28 cellular contexts compared by ENCODE assay signal in genomic region chr6:51854347-51854746, GRCh38.
"Had no signal": no experiment of that assay in that cellular context is flagged by ENCODE, and none has a peak within 500 bp of the region (broad histone marks: within the 10 kb centered on the region; RNA-seq: fewer than 3 reads in every experiment).

No MANE protein-coding gene starts in this region.

- H3K27ac ChIP-seq: body of pancreas had no signal

- H3K4me3 ChIP-seq: body of pancreas had no signal

- H3K36me3 Mint-ChIP-seq: activated CD4-positive, alpha-beta memory T cell treated with anti-CD3 and anti-CD28 coated beads for 36 hours had no signal

- ATAC-seq: activated CD4-positive, alpha-beta T cell treated with anti-CD3 and anti-CD28 coated beads for 36 hours; activated CD8-positive, alpha-beta T cell treated with anti-CD3 and anti-CD28 coated beads, Interleukin-2, amount 10 ng/mL, durations not matched to agents 7 days and 5 days; activated T-cell treated with anti-CD3 and anti-CD28 coated beads, Interleukin-2, amount 50 U/mL, for 72 hours; body of pancreas; esophagus mucosa; T-helper 17 cell had no signal

- H3K9me3 ChIP-seq: body of pancreas had no signal

- H3K27ac Mint-ChIP-seq: activated CD4-positive, alpha-beta memory T cell treated with anti-CD3 and anti-CD28 coated beads for 36 hours; activated CD4-positive, alpha-beta T cell treated with anti-CD3 and anti-CD28 coated beads for 36 hours; activated CD4-positive, alpha-beta T cell treated with anti-CD3 and anti-CD28 coated beads, Interleukin-2, amount 10 ng/mL, durations not matched to agents 24 days and 14 days; activated CD8-positive, alpha-beta T cell treated with anti-CD3 and anti-CD28 coated beads, Interleukin-2, amount 10 ng/mL, durations not matched to agents 7 days and 5 days; activated naive CD8-positive, alpha-beta T cell; activated T-cell treated with anti-CD3 and anti-CD28 coated beads, Interleukin-2, amount 50 U/mL, for 24 hours; activated T-cell treated with anti-CD3 and anti-CD28 coated beads, Interleukin-2, amount 50 U/mL, for 72 hours; T-helper 17 cell; T-helper 2 cell treated with Interferon-gamma antibody and Interleukin-4, amounts not matched to agents 5 μg/mL and 100 μg/mL, for 36 hours had no signal

- DNase-seq: activated CD4-positive, alpha-beta memory T cell treated with anti-CD3 and anti-CD28 coated beads for 36 hours; activated CD4-positive, alpha-beta T cell treated with anti-CD3 and anti-CD28 coated beads for 36 hours; activated CD4-positive, alpha-beta T cell treated with anti-CD3 and anti-CD28 coated beads, Interleukin-2, amount 10 ng/mL, durations not matched to agents 24 days and 14 days; activated CD4-positive, CD25-positive, alpha-beta regulatory T cell; activated CD4-positive, CD25-positive, alpha-beta regulatory T cell treated with anti-CD3 and anti-CD28 coated beads, Interleukin-2, amount 50 U/mL, for 72 hours; activated CD8-positive, alpha-beta memory T cell treated with anti-CD3 and anti-CD28 coated beads, Interleukin-2, amount 50 U/mL, for 48 hours; activated CD8-positive, alpha-beta T cell treated with anti-CD3 and anti-CD28 coated beads, Interleukin-2, amount 10 ng/mL, durations not matched to agents 7 days and 5 days; activated gamma-delta T cell treated with Interleukin-2 at 50 U/mL for 16 hours; activated naive CD4-positive, alpha-beta T cell treated with anti-CD3 and anti-CD28 coated beads, Interleukin-2, amount 50 U/mL, for 16 hours; activated naive CD4-positive, alpha-beta T cell treated with Interleukin-2 at 50 U/mL for 16 hours; activated T-cell treated with anti-CD3 and anti-CD28 coated beads for 4 hours; activated T-cell treated with anti-CD3 and anti-CD28 coated beads, Interleukin-2, amount 50 U/mL, for 24 hours; activated T-cell treated with anti-CD3 and anti-CD28 coated beads, Interleukin-2, amount 50 U/mL, for 72 hours; amniotic stem cell; aorta; body of pancreas; caudate nucleus; cortex of kidney; dermis blood vessel endothelial cell; effector CD4-positive, alpha-beta T cell; foreskin fibroblast; head of caudate nucleus; T-helper 1 cell; T-helper 17 cell; T1000 had no signal

- H3K4me3 Mint-ChIP-seq: activated CD4-positive, alpha-beta memory T cell treated with anti-CD3 and anti-CD28 coated beads for 36 hours; activated CD4-positive, alpha-beta T cell treated with anti-CD3 and anti-CD28 coated beads for 36 hours; activated CD4-positive, alpha-beta T cell treated with anti-CD3 and anti-CD28 coated beads, Interleukin-2, amount 10 ng/mL, durations not matched to agents 24 days and 14 days; activated CD8-positive, alpha-beta T cell treated with anti-CD3 and anti-CD28 coated beads, Interleukin-2, amount 10 ng/mL, durations not matched to agents 7 days and 5 days; activated naive CD8-positive, alpha-beta T cell; activated T-cell treated with anti-CD3 and anti-CD28 coated beads, Interleukin-2, amount 50 U/mL, for 24 hours; activated T-cell treated with anti-CD3 and anti-CD28 coated beads, Interleukin-2, amount 50 U/mL, for 72 hours; T-helper 17 cell; T-helper 2 cell treated with Interferon-gamma antibody and Interleukin-4, amounts not matched to agents 5 μg/mL and 100 μg/mL, for 36 hours had no signal

- H3K4me1 Mint-ChIP-seq: activated CD4-positive, alpha-beta T cell treated with anti-CD3 and anti-CD28 coated beads for 36 hours; activated CD4-positive, alpha-beta T cell treated with anti-CD3 and anti-CD28 coated beads, Interleukin-2, amount 10 ng/mL, durations not matched to agents 24 days and 14 days had no signal

- H3K27me3 ChIP-seq: body of pancreas had no signal

- H3K9me3 Mint-ChIP-seq: activated CD4-positive, alpha-beta memory T cell treated with anti-CD3 and anti-CD28 coated beads for 36 hours; activated CD4-positive, alpha-beta T cell treated with anti-CD3 and anti-CD28 coated beads, Interleukin-2, amount 10 ng/mL, durations not matched to agents 24 days and 14 days; activated T-cell treated with anti-CD3 and anti-CD28 coated beads, Interleukin-2, amount 50 U/mL, for 24 hours; T-helper 2 cell treated with Interferon-gamma antibody and Interleukin-4, amounts not matched to agents 5 μg/mL and 100 μg/mL, for 36 hours had no signal

- H3K27me3 Mint-ChIP-seq: activated CD4-positive, alpha-beta T cell treated with anti-CD3 and anti-CD28 coated beads, Interleukin-2, amount 10 ng/mL, durations not matched to agents 24 days and 14 days had no signal
